ENCODE assay signal across 21 cellular contexts in genomic region chr4:10346023-10346422, GRCh38.
A peak's percentile ranks its signal among the peaks of the same experiment; 100 is the strongest.
DNase-seq lines count a peak whose midpoint lies in the region; ATAC-seq and TF ChIP-seq lines count a peak whose summit lies in the region.
"Had no signal": no experiment of that assay in that cellular context is flagged by ENCODE, and none has a peak within 500 bp of the region (broad histone marks: within the 10 kb centered on the region; RNA-seq: fewer than 3 reads in every experiment).

No MANE protein-coding gene starts in this region.

- no peaks in the 10 kb centered on the region for H3K36me3 ChIP-seq in IMR-90 (ENCODE audit: control insufficient read depth, insufficient read depth, low read length)
- no peaks in the 10 kb centered on the region for H3K36me3 ChIP-seq in mesendoderm (ENCODE audit: control insufficient read depth, insufficient read depth, low read length)
- H3K36me3 ChIP-seq in Peyer's patch: no peaks in the 10 kb centered on the region
- H3K36me3 ChIP-seq: thyroid gland had no signal

- H3K4me1 ChIP-seq in IMR-90 (ENCODE audit: control insufficient read depth, insufficient read depth, low read length) (no peaks in the 10 kb centered on the region), mesendoderm (ENCODE audit: control insufficient read depth, low read depth, low read length) (no peaks in the 10 kb centered on the region), Peyer's patch (no peaks in the 10 kb centered on the region)
- H3K4me1 ChIP-seq: thyroid gland had no signal

- no peak overlapping the region for H3K23ac ChIP-seq in IMR-90 (ENCODE audit: low read depth, low read length)
- H3K23ac ChIP-seq in mesendoderm (ENCODE audit: low read length): no peak overlapping the region

- H3K79me2 ChIP-seq in mesendoderm (ENCODE audit: control insufficient read depth, insufficient read depth, low read length): no peaks in the 10 kb centered on the region

- H2AK5ac ChIP-seq in IMR-90 (ENCODE audit: low read depth, low read length) (no peak overlapping the region), mesendoderm (ENCODE audit: low read length) (no peak overlapping the region)

- H3K9ac ChIP-seq in IMR-90 (ENCODE audit: low read depth, low read length): no peak overlapping the region
- H3K9ac ChIP-seq in mesendoderm (ENCODE audit: low read length): no peak overlapping the region

- H2BK120ac ChIP-seq in IMR-90 (ENCODE audit: low read depth, low read length): no peak overlapping the region
- H2BK120ac ChIP-seq in mesendoderm (ENCODE audit: low read depth, low read length): no peak overlapping the region

- no peaks in the 10 kb centered on the region for H3K79me1 ChIP-seq in IMR-90 (ENCODE audit: low read depth in 1 of 2, low read length in 2 of 2)
- H3K79me1 ChIP-seq in mesendoderm (ENCODE audit: low read length): no peaks in the 10 kb centered on the region

- H4K8ac ChIP-seq in IMR-90 (ENCODE audit: low read depth in 2 of 2, low read length in 2 of 2) (no peak overlapping the region), mesendoderm (ENCODE audit: low read depth, low read length) (no peak overlapping the region)

- H3K4me3 ChIP-seq in IMR-90 (ENCODE audit: insufficient read depth, low read depth, low read length) (no peak overlapping the region), cardiac fibroblast (replicated peaks in 1 of 2; ENCODE audit: low read depth in 2 of 2, low read length in 2 of 2) (no peak overlapping the region), mesendoderm (ENCODE audit: low read length) (no peak overlapping the region), Peyer's patch (no peak overlapping the region)
- H3K4me3 ChIP-seq: thyroid gland had no signal

- H2AK9ac ChIP-seq in IMR-90 (replicated peaks; ENCODE audit: low read depth, low read length, poor library complexity): no peak overlapping the region

- dilution Hi-C loops in IMR-90 (cut with HindIII; ENCODE audit: low sequenced_read_pairs, unreplicated experiment): no loop called here

- WGBS in IMR-90 (ENCODE audit: extremely low coverage in 2 of 2, insufficient read length in 1 of 2), 2 experiments: no CpG with 5 or more reads among the region's 2 CpGs
- no CpG with 5 or more reads among the region's 2 CpGs for WGBS in mesendoderm (ENCODE audit: extremely low coverage, insufficient coverage, low lambda C conversion rate)

- H4K5ac ChIP-seq in IMR-90 (ENCODE audit: low read depth, low read length) (no peak overlapping the region), mesendoderm (ENCODE audit: low read length) (no peak overlapping the region)

- POLR2A ChIA-PET in IMR-90 (lab: Charles Lee; ENCODE audit: unreplicated experiment): no interaction called here

- H2AFZ ChIP-seq in IMR-90 (replicated peaks; ENCODE audit: low read length, poor library complexity): no peak overlapping the region

- H4K20me1 ChIP-seq in IMR-90 (ENCODE audit: insufficient read depth, low read length): no peaks in the 10 kb centered on the region

- no peak for TF ChIP-seq CTCF in IMR-90 (conservative IDR thresholded peaks at IDR 0.05; ENCODE audit: low read depth, low read length)
- TF ChIP-seq CTCF in cardiac fibroblast (IDR thresholded peaks at IDR 0.05; ENCODE audit: low read depth, low read length): no peak
- no peak for TF ChIP-seq CTCF in Peyer's patch (IDR thresholded peaks at IDR 0.05)

- H2BK5ac ChIP-seq in IMR-90 (ENCODE audit: low read depth, low read length, poor library complexity, severe bottlenecking): no peak overlapping the region
- H2BK5ac ChIP-seq in mesendoderm (ENCODE audit: low read length): no peak overlapping the region

- H3K56ac ChIP-seq in IMR-90 (ENCODE audit: extremely low read depth, insufficient read depth, low read length) (no peak overlapping the region), mesendoderm (ENCODE audit: low read length) (no peak overlapping the region)

- H4K91ac ChIP-seq in IMR-90 (ENCODE audit: insufficient read depth, low read depth, low read length): no peak overlapping the region

- no peak for TF ChIP-seq RAD21 in IMR-90 (IDR thresholded peaks at IDR 0.05; ENCODE audit: low read length)

- no peaks in the 10 kb centered on the region for H3K27me3 ChIP-seq in IMR-90 (ENCODE audit: control insufficient read depth, insufficient read depth, low read length)
- H3K27me3 ChIP-seq in mesendoderm (ENCODE audit: insufficient read depth, low read length, poor library complexity): no peaks in the 10 kb centered on the region
- no peaks in the 10 kb centered on the region for H3K27me3 ChIP-seq in Peyer's patch
- H3K27me3 ChIP-seq: thyroid gland had no signal

- H3K18ac ChIP-seq in IMR-90 (ENCODE audit: low read depth, low read length) (no peak overlapping the region), mesendoderm (ENCODE audit: low read length) (no peak overlapping the region)

- H3K4ac ChIP-seq in IMR-90 (ENCODE audit: low read depth, low read length): no peak overlapping the region
- no peak overlapping the region for H3K4ac ChIP-seq in mesendoderm (ENCODE audit: low read depth, low read length)

- H2BK15ac ChIP-seq in IMR-90 (ENCODE audit: low read depth, low read length) (no peak overlapping the region), mesendoderm (replicated peaks; ENCODE audit: low read depth) (no peak overlapping the region)

- in situ Hi-C loops in IMR-90 (cut with MboI; ENCODE audit: low sequenced_read_pairs): no loop called here

- H3K4me2 ChIP-seq in IMR-90 (ENCODE audit: low read depth, low read length): no peak overlapping the region
- H3K4me2 ChIP-seq in mesendoderm (ENCODE audit: low read length): no peak overlapping the region

- H3K9me3 ChIP-seq in IMR-90 (ENCODE audit: control insufficient read depth, insufficient read depth, low read length) (0 out of 2 replicates have a peak, but pooled peaks cover 2% of the 10 kb centered on the region), Peyer's patch (no peaks in the 10 kb centered on the region)
- H3K9me3 ChIP-seq: thyroid gland had no signal

- no peak overlapping the region for H2BK20ac ChIP-seq in IMR-90 (ENCODE audit: low read depth, low read length)

- no peak overlapping the region for H3K14ac ChIP-seq in IMR-90 (replicated peaks; ENCODE audit: low read depth, low read length)

- no peak for ATAC-seq in IMR-90 (ENCODE audit: low read depth)
- ATAC-seq: HepG2; SK-N-SH treated with all-trans-retinoic acid at 6 μM for 48 hours; stimulated activated naive CD8-positive, alpha-beta T cell treated with anti-CD3 and anti-CD28 coated beads, Interleukin-15, Interleukin-2, amounts not matched to agents 100 U/mL and 50 U/mL, for 24 hours had no signal

- CTCF ChIA-PET in IMR-90 (lab: Yijun Ruan, JAX): no interaction called here

- intact Hi-C loops in IMR-90 (cut with micrococcal nuclease): no loop called here

- TF ChIP-seq POLR2A in IMR-90 (IDR thresholded peaks at IDR 0.05; ENCODE audit: low read depth, low read length): no peak
- no peak for TF ChIP-seq POLR2A in Peyer's patch (IDR thresholded peaks at IDR 0.05)

- no peak overlapping the region for H3K27ac ChIP-seq in IMR-90 (ENCODE audit: insufficient read depth, low read length)
- H3K27ac ChIP-seq in mesendoderm (ENCODE audit: low read depth, low read length): no peak overlapping the region
- no peak overlapping the region for H3K27ac ChIP-seq in Peyer's patch
- H3K27ac ChIP-seq: thyroid gland had no signal

- DNase-seq in EL (peak; percentile 72), IMR-90 (peak; percentile 1), cardiac fibroblast (ENCODE audit: low read depth in 2 of 2) (peak; percentile 20 to 72), mesendoderm (peak; percentile 46), NCI-H524 (lab: John Stamatoyannopoulos, UW) (no peak), NCI-H2171 treated with DMSO at 0.1 percent for 48 hours (lab: John Stamatoyannopoulos, UW) (no peak), Peyer's patch (no peak)
- DNase-seq: activated CD4-positive, CD25-positive, alpha-beta regulatory T cell treated with anti-CD3 and anti-CD28 coated beads, Interleukin-2, amount 50 U/mL, for 72 hours; CD8-positive, alpha-beta memory T cell; DND-41; effector memory CD4-positive, alpha-beta T cell; glutamatergic neuron; NCI-H146; NCI-H2227 treated with DMSO at 0.1 percent for 48 hours; small intestine; stimulated activated CD4-positive, alpha-beta T cell treated with anti-CD3 and anti-CD28 coated beads, Interleukin-2, amount 100 ng/mL, for 48 hours; stimulated activated naive CD8-positive, alpha-beta T cell treated with anti-CD3 and anti-CD28 coated beads, Interleukin-15, Interleukin-2, amounts not matched to agents 100 U/mL and 50 U/mL, for 24 hours; T1000; thyroid gland had no signal

- H3K9me1 ChIP-seq in IMR-90 (ENCODE audit: insufficient read depth, low read length): no peaks in the 10 kb centered on the region

- no TSS peak for BruUV-seq in IMR-90 (replicated peaks; lab: Mats Ljungman, UMichigan)

TF ChIP-seq in IMR-90, 13 proteins besides CTCF, POLR2A, EP300 and RAD21:
- no peak for TF ChIP-seq BHLHE40 (IDR thresholded peaks at IDR 0.05; ENCODE audit: low read depth, low read length)

Comparison
In these comparisons a context has a peak if more than half of its experiments do, and no peak if none do; other contexts are left out.
1. DNase-seq: peak in EL (single experiment), IMR-90 (single experiment), cardiac fibroblast (2 of 2) and mesendoderm (single experiment); none in NCI-H524 (0 of 2), NCI-H2171 treated with DMSO at 0.1 percent for 48 hours (single experiment) and Peyer's patch (0 of 3).